In genomic region chr16:66913711-66914110, GRCh38 we compare ENCODE assay signal across 23 cellular contexts. TPM values are rescaled to one million over a fixed set of nuclear protein-coding genes. Genes with fewer than 3 reads are reported as not detected.
"Had no signal": no experiment of that assay in that cellular context is flagged by ENCODE, and none has a peak within 500 bp of the region (broad histone marks: within the 10 kb centered on the region; RNA-seq: fewer than 3 reads in every experiment).

No MANE protein-coding gene starts in this region.

- ATAC-seq: K562 had no signal

- H3K4me1 Mint-ChIP-seq: IgD-negative memory B cell had no signal

- H3K9ac ChIP-seq: KMS-11, SK-N-SH had no signal

- H3K36me3 Mint-ChIP-seq: IgD-negative memory B cell had no signal

- DNase-seq: Kasumi-1, MM.1S, NCI-H1092 treated with DMSO at 0.1 percent for 48 hours, NCI-H1417, NCI-H1436 treated with DMSO at 0.1 percent for 48 hours, NCI-H1694, NCI-H187 treated with DMSO at 0.1 percent for 48 hours, NCI-H2029 treated with DMSO at 0.1 percent for 48 hours, NCI-H2171 treated with DMSO at 0.1 percent for 48 hours, NCI-H345, NCI-H446 treated with DMSO at 0.1 percent for 48 hours, NCI-H510A treated with DMSO at 0.1 percent for 48 hours, NCI-H526 treated with DMSO at 0.1 percent for 48 hours, NCI-H774, RPMI8226, SHP77, SK-N-SH had no signal

- H3K4me3 ChIP-seq: K562 had no signal

- H3K27me3 Mint-ChIP-seq: IgD-negative memory B cell had no signal

- H3K9me3 ChIP-seq: SK-N-SH had no signal

- H3K27ac ChIP-seq: HL-60, KMS-11 had no signal

- H3K9me3 Mint-ChIP-seq: IgD-negative memory B cell had no signal

- H3K4me2 ChIP-seq: KMS-11, SK-N-SH had no signal

RNA-seq across cellular contexts. Expression of gene CDH16, which starts 5.0 kb away (rescaled TPM):
- total RNA-seq: K562, M059J, SK-MEL-5 had no signal
- polyA plus RNA-seq: IgD-negative memory B cell, K562, SK-N-SH had no signal

RNA-seq across cellular contexts. Expression of gene RRAD, which starts 11.6 kb away (rescaled TPM):
- total RNA-seq: SK-MEL-5 had no signal
- polyA plus RNA-seq: IgD-negative memory B cell had no signal
